Comparison of ENCODE assay signal across 16 cellular contexts in genomic region chr18:67628674-67629073, GRCh38.
"Had no signal": no experiment of that assay in that cellular context is flagged by ENCODE, and none has a peak within 500 bp of the region (broad histone marks: within the 10 kb centered on the region; RNA-seq: fewer than 3 reads in every experiment).

No MANE protein-coding gene starts in this region.

- H3K4me3 ChIP-seq: dorsolateral prefrontal cortex, gastrocnemius medialis, heart right ventricle, mucosa of descending colon, stomach, thoracic aorta, transverse colon had no signal

- H3K9me3 ChIP-seq: gastrocnemius medialis, heart right ventricle, mucosa of descending colon, neutrophil, stomach, thoracic aorta, transverse colon had no signal

- H3K27me3 ChIP-seq: dorsolateral prefrontal cortex, gastrocnemius medialis, heart right ventricle, neutrophil, stomach, transverse colon had no signal

- H3K4me1 ChIP-seq: gastrocnemius medialis, heart right ventricle, stomach, transverse colon had no signal

- H3K36me3 ChIP-seq: gastrocnemius medialis, heart right ventricle, neutrophil, stomach, thoracic aorta, transverse colon had no signal

- H3K27ac ChIP-seq: dorsolateral prefrontal cortex, gastrocnemius medialis, heart right ventricle, neutrophil, stomach, thoracic aorta, transverse colon had no signal

- DNase-seq: cortex of kidney; dorsolateral prefrontal cortex; effector CD8-positive, alpha-beta T cell; gastrocnemius medialis; heart right ventricle; left colon; mucosa of descending colon; naive thymus-derived CD8-positive, alpha-beta T cell; posterior cingulate gyrus; stimulated activated CD4-positive, alpha-beta T cell treated with anti-CD3 and anti-CD28 coated beads, Interleukin-12 subunit alpha, Interleukin-12 subunit beta, amount 100 ng/mL, for 4 hours; stimulated activated naive CD4-positive, alpha-beta T cell; stomach; substantia nigra; transverse colon had no signal
